Comparison of ENCODE assay signal across 8 cellular contexts in genomic region chr2:39837856-39838453, GRCh38. TPM values are rescaled to one million over a fixed set of nuclear protein-coding genes. Genes with fewer than 3 reads are reported as not detected.
DNase-seq lines count a peak whose midpoint lies in the region; ATAC-seq and TF ChIP-seq lines count a peak whose summit lies in the region.

No MANE protein-coding gene starts in this region.

- peak; percentile 74 for TF ChIP-seq CTCF in neural crest cell (conservative IDR thresholded peaks at IDR 0.05)

- peak; percentile 96 for ATAC-seq in GM18861 (IDR thresholded peaks at IDR 0.05; ENCODE audit: unreplicated experiment)
- ATAC-seq in HG02943 (IDR thresholded peaks at IDR 0.05; ENCODE audit: low read depth, unreplicated experiment): peak; percentile 83

- H3K27ac Mint-ChIP-seq in neural crest cell (ENCODE audit: unreplicated experiment): peak overlapping the region; percentile 60

- no peak overlapping the region for H3K4me3 Mint-ChIP-seq in neural crest cell

- DNase-seq in COLO668 (lab: John Stamatoyannopoulos, UW; ENCODE audit: unreplicated experiment) (peak; percentile 50), NCI-H510A treated with DMSO at 0.1 percent for 48 hours (lab: John Stamatoyannopoulos, UW) (peak; percentile 85), dedifferentiated amniotic fluid mesenchymal stem cell (ENCODE audit: extremely low spot score) (peak; percentile 32), neural crest cell (ENCODE audit: low read depth, low spot score) (no peak), DMS79 (lab: John Stamatoyannopoulos, UW) (no peak), cerebellar nuclear complex (lab: John Stamatoyannopoulos, UW) (no peak)

- H3K4me1 Mint-ChIP-seq in neural crest cell: no peaks in the 10 kb centered on the region

- H3K9me3 Mint-ChIP-seq in neural crest cell: peaks cover 9% of the 10 kb centered on the region

- no peaks in the 10 kb centered on the region for H3K27me3 Mint-ChIP-seq in neural crest cell (ENCODE audit: low read depth)

- H3K36me3 Mint-ChIP-seq in neural crest cell (ENCODE audit: low read depth): peaks cover 5% of the 10 kb centered on the region

RNA-seq across cellular contexts. Expression of gene THUMPD2, which starts 58.9 kb away (rescaled TPM):
- total RNA-seq in neural crest cell: 14.4 and 14.9 TPM in 2 replicates

Comparison
In these comparisons a context has a peak if more than half of its experiments do, and no peak if none do; other contexts are left out.
1. DNase-seq: peak in COLO668 (single experiment), NCI-H510A treated with DMSO at 0.1 percent for 48 hours (single experiment) and dedifferentiated amniotic fluid mesenchymal stem cell (single experiment); none in neural crest cell (single experiment), DMS79 (single experiment) and cerebellar nuclear complex (0 of 2).